In the genomic region with DNA sequence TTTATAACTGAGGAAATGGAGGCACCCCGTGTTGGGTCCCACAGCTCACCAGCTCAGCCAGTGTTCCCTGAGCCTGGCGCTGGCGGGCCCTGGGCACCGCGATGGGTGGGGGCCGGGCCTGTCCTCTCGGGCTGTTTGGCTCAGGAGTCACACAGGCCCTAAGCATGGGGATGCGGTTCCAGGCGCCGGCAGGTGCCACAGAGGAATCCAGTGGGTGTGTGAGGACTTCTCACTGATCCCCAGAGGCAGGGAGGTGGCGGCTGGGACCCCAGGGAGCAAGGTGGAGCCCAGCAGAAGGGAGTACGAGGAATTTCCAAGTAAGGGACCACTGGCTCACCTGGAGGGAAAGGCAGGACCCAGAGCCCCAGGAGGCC, we compare ENCODE assay signal across 16 cellular contexts. TPM values are rescaled to one million over a fixed set of nuclear protein-coding genes. Genes with fewer than 3 reads are reported as not detected.
"Had no signal": no experiment of that assay in that cellular context is flagged by ENCODE, and none has a peak within 500 bp of the region (broad histone marks: within the 10 kb centered on the region; RNA-seq: fewer than 3 reads in every experiment).

No MANE protein-coding gene starts in this region.

- H3K9me3 Mint-ChIP-seq: activated T-helper 2 cell treated with anti-CD3 and anti-CD28 coated beads, Interferon-gamma antibody, Interleukin-2, Interleukin-4, amounts not matched to agents 10 μg/mL and 5 μg/mL and 100 μg/mL, durations not matched to agents 14 hours and 24 hours and 36 hours; memory B cell; natural killer cell treated with Interleukin-12 subunit alpha and Interleukin-12 subunit beta and Interleukin-15 and Interleukin-18, amount 100 ng/mL, for 72 hours had no signal

- H3K36me3 ChIP-seq: cardiac muscle cell, colonic mucosa, heart left ventricle had no signal

- H3K27me3 ChIP-seq: cardiac muscle cell, colonic mucosa had no signal

- FAIRE-seq: endothelial cell of umbilical vein had no signal

- DNase-seq: colonic mucosa; effector CD4-positive, alpha-beta T cell; foreskin melanocyte; heart left ventricle; occipital lobe; stimulated activated CD4-positive, alpha-beta T cell treated with anti-CD3 and anti-CD28 coated beads, Interleukin-4, amount 100 ng/mL, for 1 hour; substantia nigra had no signal

- H3K4me3 ChIP-seq: cardiac muscle cell, colonic mucosa, heart left ventricle, SK-N-MC had no signal

- ATAC-seq: heart left ventricle; natural killer cell treated with Interleukin-12 subunit alpha and Interleukin-12 subunit beta and Interleukin-15 and Interleukin-18, amount 100 ng/mL, for 72 hours; Right ventricle myocardium inferior; WTC11 had no signal

- H3K27me3 Mint-ChIP-seq: memory B cell had no signal

- H3K9me3 ChIP-seq: colonic mucosa, heart left ventricle had no signal

- H3K36me3 Mint-ChIP-seq: memory B cell; natural killer cell treated with Interleukin-12 subunit alpha and Interleukin-12 subunit beta and Interleukin-15 and Interleukin-18, amount 100 ng/mL, for 72 hours; type B pancreatic cell had no signal

- H3K4me1 ChIP-seq: colonic mucosa had no signal

- H3K27ac Mint-ChIP-seq: memory B cell, type B pancreatic cell, WTC11 had no signal

- H3K4me3 Mint-ChIP-seq: memory B cell; natural killer cell treated with Interleukin-12 subunit alpha and Interleukin-12 subunit beta and Interleukin-15 and Interleukin-18, amount 100 ng/mL, for 72 hours; type B pancreatic cell; WTC11 had no signal

- H3K4me1 Mint-ChIP-seq: WTC11 had no signal

- H3K27ac ChIP-seq: cardiac muscle cell, colonic mucosa, heart left ventricle, SK-N-MC had no signal

RNA-seq across cellular contexts. Expression of a gene that starts 57.5 kb away (rescaled TPM):
- total RNA-seq: cardiac muscle cell, endothelial cell of umbilical vein had no signal
- polyA plus RNA-seq: cardiac muscle cell, endothelial cell of umbilical vein had no signal
